ENCODE assay signal across 4 cellular contexts in genomic region chr1:205482587-205482986, GRCh38. TPM values are rescaled to one million over a fixed set of nuclear protein-coding genes. Genes with fewer than 3 reads are reported as not detected.
"Had no signal": no experiment of that assay in that cellular context is flagged by ENCODE, and none has a peak within 500 bp of the region (broad histone marks: within the 10 kb centered on the region; RNA-seq: fewer than 3 reads in every experiment).

No MANE protein-coding gene starts in this region.

RNA-seq across cellular contexts. Expression of gene BLACAT1, which starts 26.7 kb away (rescaled TPM):
- total RNA-seq: NCI-H460, Right ventricle myocardium superior, RPMI7951, SJSA1 had no signal
